1 cellular context compared by ENCODE assay signal in the genomic region with DNA sequence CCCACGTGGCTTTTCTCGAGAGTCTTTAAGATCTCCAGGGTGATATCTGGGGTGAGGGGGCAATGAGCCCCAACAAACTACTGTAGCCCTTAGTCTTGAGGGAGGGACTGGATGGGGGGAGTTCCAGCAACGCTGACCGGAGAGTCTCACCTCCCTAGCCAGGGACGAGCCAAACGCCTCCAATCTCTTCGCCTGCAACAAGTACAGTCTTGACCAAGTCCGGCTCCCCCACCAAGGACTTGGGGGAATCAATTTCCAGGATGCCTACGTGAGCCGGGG.
TF ChIP-seq lines count a peak whose summit lies in the region.

No MANE protein-coding gene starts in this region.

TF ChIP-seq in H1, 55 proteins besides CTCF, POLR2A, EP300 and RAD21:
- TF ChIP-seq RNF2 (IDR thresholded peaks at IDR 0.05; ENCODE audit: borderline replicate concordance, low read depth, low read length, missing control alignments, poor library complexity, severe bottlenecking) (no peak), EZH2 (IDR thresholded peaks at IDR 0.05; ENCODE audit: low read depth, low read length, severe bottlenecking) (peak; percentile 18)
